Comparison of ENCODE assay signal across 8 cellular contexts in the genomic region with DNA sequence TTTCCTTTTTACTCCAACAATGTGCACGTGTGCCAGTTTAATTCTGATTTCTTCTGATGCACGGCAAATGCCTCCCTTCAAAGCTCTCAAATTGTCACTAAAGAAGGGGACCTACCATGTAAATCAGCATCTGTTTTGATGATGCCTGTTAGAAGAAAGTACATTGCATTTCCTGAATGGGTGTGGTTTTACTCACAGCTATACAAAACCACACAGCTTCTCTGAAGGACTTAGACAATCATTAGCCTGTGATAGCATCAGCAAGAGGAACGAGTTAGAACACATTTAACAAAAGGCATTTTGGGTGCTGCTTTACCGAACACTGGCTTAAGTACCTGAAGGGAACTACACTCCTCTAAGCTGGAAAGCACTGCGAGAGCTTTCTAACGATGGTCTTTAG.
DNase-seq lines count a peak whose midpoint lies in the region; ATAC-seq lines count a peak whose summit lies in the region.

No MANE protein-coding gene starts in this region.

- no peak overlapping the region for H3K4me3 Mint-ChIP-seq in memory B cell

- H3K27me3 Mint-ChIP-seq in memory B cell: no peaks in the 10 kb centered on the region

- ATAC-seq in GM18873 (IDR thresholded peaks at IDR 0.05; ENCODE audit: low FRiP score, unreplicated experiment) (peak; percentile 98), GM21825 (IDR thresholded peaks at IDR 0.05; ENCODE audit: unreplicated experiment) (peak; percentile 94), memory B cell (ENCODE audit: low read depth) (peak; percentile 87)

- peaks cover 4% of the 10 kb centered on the region for H3K36me3 Mint-ChIP-seq in memory B cell

- DNase-seq in MV-4-11 (lab: John Stamatoyannopoulos, UW) (peak; percentile 22), memory B cell (ENCODE audit: low spot score in 2 of 2) (no peak), anterior cingulate cortex (lab: John Stamatoyannopoulos, UW) (no peak), NCI-H1694 treated with DMSO at 0.1 percent for 48 hours (lab: John Stamatoyannopoulos, UW) (no peak), COLO668 (lab: John Stamatoyannopoulos, UW; ENCODE audit: unreplicated experiment) (no peak), NCI-H146 treated with DMSO at 0.1 percent for 48 hours (lab: John Stamatoyannopoulos, UW; ENCODE audit: unreplicated experiment) (no peak)

- peaks cover 19% of the 10 kb centered on the region for H3K4me1 Mint-ChIP-seq in memory B cell

- no peak overlapping the region for H3K27ac Mint-ChIP-seq in memory B cell

- H3K9me3 Mint-ChIP-seq in memory B cell: no peaks in the 10 kb centered on the region
